20 cellular contexts compared by ENCODE assay signal in the genomic region with DNA sequence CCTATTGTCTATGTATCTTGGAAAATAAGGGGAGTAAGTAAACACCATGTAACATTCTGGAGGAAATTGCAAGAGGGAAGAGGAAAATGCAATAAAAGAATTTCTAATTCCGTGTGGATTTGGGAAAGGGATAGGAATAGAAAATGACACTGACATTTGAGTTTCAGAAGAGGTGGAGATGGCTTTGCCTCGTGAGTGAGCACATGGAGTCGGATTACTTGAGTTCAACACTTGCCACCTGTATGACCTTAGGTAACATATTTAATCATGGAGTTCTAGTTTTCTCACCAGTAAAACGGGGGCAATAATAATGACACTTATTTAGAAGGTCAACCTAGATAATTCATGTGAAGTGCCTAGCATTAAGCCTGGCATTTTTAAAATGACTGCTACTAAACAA. TPM values are rescaled to one million over a fixed set of nuclear protein-coding genes. Genes with fewer than 3 reads are reported as not detected.
DNase-seq lines count a peak whose midpoint lies in the region; ATAC-seq and TF ChIP-seq lines count a peak whose summit lies in the region.
"Had no signal": no experiment of that assay in that cellular context is flagged by ENCODE, and none has a peak within 500 bp of the region (broad histone marks: within the 10 kb centered on the region; RNA-seq: fewer than 3 reads in every experiment).

No MANE protein-coding gene starts in this region.

- H3K27ac ChIP-seq in C4-2B (peak overlapping the region; percentile 100), body of pancreas (peak overlapping the region in 3 of 4 donors; percentile 48 to 83 (median 70))

- WGBS in body of pancreas, 2 donors, result 39 to 41% methylated on average over 4 of the region's 4 CpGs

- peaks cover 59% of the 10 kb centered on the region for H3K4me1 ChIP-seq in body of pancreas
- H3K4me1 ChIP-seq: BE2C had no signal

- intact Hi-C loops in body of pancreas (cut with DNase I), result no loop called here

- no peak overlapping the region for H3K4me3 ChIP-seq in body of pancreas

- H3K36me3 ChIP-seq in body of pancreas (replicated peaks in 1 of 2; ENCODE audit: insufficient read depth in 1 of 2, low read depth in 2 of 2), result no peaks in the 10 kb centered on the region
- H3K36me3 ChIP-seq: BE2C had no signal

- peak; percentile 58 for DNase-seq in DMS53 (lab: John Stamatoyannopoulos, UW)
- no peak for DNase-seq in DMS53 treated with DMSO at 0.1 percent for 48 hours (lab: John Stamatoyannopoulos, UW; ENCODE audit: unreplicated experiment)
- peak; percentile 18 for DNase-seq in NCI-H2171 (lab: John Stamatoyannopoulos, UW)
- DNase-seq in body of pancreas, result no peak
- DNase-seq: BE2C; CD4-positive, alpha-beta T cell; HFFc6; Karpas-422; NCI-H1694; NCI-H446 treated with DMSO at 0.1 percent for 48 hours; T-helper 17 cell had no signal

- TF ChIP-seq CTCF in C4-2B (conservative IDR thresholded peaks at IDR 0.05), result no peak
- TF ChIP-seq CTCF in body of pancreas (IDR thresholded peaks at IDR 0.05), result no peak

- H3K27me3 ChIP-seq in body of pancreas, result no peaks in the 10 kb centered on the region

- no peak for ATAC-seq in body of pancreas
- ATAC-seq in HG02571 (IDR thresholded peaks at IDR 0.05; ENCODE audit: unreplicated experiment), result no peak
- ATAC-seq in HG02642 (IDR thresholded peaks at IDR 0.05; ENCODE audit: poor library complexity, unreplicated experiment), result no peak
- no peak for ATAC-seq in HG03139 (IDR thresholded peaks at IDR 0.05; ENCODE audit: unreplicated experiment)
- ATAC-seq: Panc1, Right ventricle myocardium inferior, T-helper 17 cell had no signal

- no peaks in the 10 kb centered on the region for H3K9me3 ChIP-seq in body of pancreas
- H3K9me3 ChIP-seq: BE2C had no signal

- TF ChIP-seq POLR2A in body of pancreas (IDR thresholded peaks at IDR 0.05), result no peak

RNA-seq across cellular contexts. Expression of a gene that starts 10.8 kb away (rescaled TPM):
- not detected for total RNA-seq in body of pancreas
- total RNA-seq: A172; CD4-positive, alpha-beta T cell; HFFc6; MCF 10A; Right ventricle myocardium inferior; SK-MEL-5; T-helper 17 cell had no signal

Comparison
In these comparisons a context has a peak if more than half of its experiments do, and no peak if none do; other contexts are left out.
1. DNase-seq: peak in DMS53 (single experiment) and NCI-H2171 (single experiment); none in DMS53 treated with DMSO at 0.1 percent for 48 hours (single experiment) and body of pancreas (0 of 4).